9 cellular contexts compared by ENCODE assay signal in genomic region chr13:46605824-46606554, GRCh38. TPM values are rescaled to one million over a fixed set of nuclear protein-coding genes. Genes with fewer than 3 reads are reported as not detected.
DNase-seq lines count a peak whose midpoint lies in the region; ATAC-seq and TF ChIP-seq lines count a peak whose summit lies in the region.
"Had no signal": no experiment of that assay in that cellular context is flagged by ENCODE, and none has a peak within 500 bp of the region (broad histone marks: within the 10 kb centered on the region; RNA-seq: fewer than 3 reads in every experiment).

No MANE protein-coding gene starts in this region.

- H3K36me3 ChIP-seq in HEK293 (ENCODE audit: control insufficient read depth in 2 of 2, insufficient read depth in 1 of 2, low read length in 2 of 2) (no peaks in the 10 kb centered on the region), PC-3 (ENCODE audit: low read depth, low read length) (no peaks in the 10 kb centered on the region), parathyroid adenoma (ENCODE audit: control insufficient read depth, insufficient read depth, low read length) (no peaks in the 10 kb centered on the region), mesendoderm (ENCODE audit: control insufficient read depth, insufficient read depth, low read length) (no peaks in the 10 kb centered on the region)

- H2BK15ac ChIP-seq in mesendoderm (replicated peaks; ENCODE audit: low read depth), result no peak overlapping the region

- H3K4ac ChIP-seq in mesendoderm (ENCODE audit: low read depth, low read length), result no peak overlapping the region

- H3F3A ChIP-seq in PC-3 (ENCODE audit: low read length, unreplicated experiment), result no peaks in the 10 kb centered on the region

- H3K27ac ChIP-seq in HEK293 (ENCODE audit: extremely low read depth, low read depth, low read length) (no peak overlapping the region), PC-3 (ENCODE audit: low read length) (no peak overlapping the region), parathyroid adenoma (peak overlapping the region; percentile 36), mesendoderm (ENCODE audit: low read depth, low read length) (no peak overlapping the region)

- H2AFZ ChIP-seq in PC-3 (ENCODE audit: low read length) (no peak overlapping the region), parathyroid adenoma (no peak overlapping the region)

- H3K79me2 ChIP-seq in PC-3 (ENCODE audit: low read length), result peaks cover 74% of the 10 kb centered on the region
- H3K79me2 ChIP-seq in parathyroid adenoma, result peaks cover 9% of the 10 kb centered on the region
- peaks cover 9% of the 10 kb centered on the region for H3K79me2 ChIP-seq in mesendoderm (ENCODE audit: control insufficient read depth, insufficient read depth, low read length)

- H2AK5ac ChIP-seq in mesendoderm (ENCODE audit: low read length), result no peak overlapping the region

- H3K9me2 ChIP-seq in PC-3 (replicated peaks; ENCODE audit: low read length), result no peaks in the 10 kb centered on the region

- H3K4me3 ChIP-seq in HEK293 (ENCODE audit: low read depth, low read length) (no peak overlapping the region), PC-3 (ENCODE audit: low read length) (no peak overlapping the region), parathyroid adenoma (ENCODE audit: low read depth, low read length) (no peak overlapping the region), mesendoderm (ENCODE audit: low read length) (no peak overlapping the region)

- in situ Hi-C loops in GM13977 (cut with MboI; ENCODE audit: low pct_unique_long_range_greater_than_20kb, low sequenced_read_pairs, unreplicated experiment), result no loop called here

- POLR2A ChIA-PET in HEK293 (lab: Yijun Ruan, JAX), result no interaction called here
- POLR2A ChIA-PET in PC-3 (lab: Charles Lee; ENCODE audit: unreplicated experiment), result no interaction called here

- no CpG with 5 or more reads among the region's 3 CpGs for WGBS in mesendoderm (ENCODE audit: extremely low coverage, insufficient coverage, low lambda C conversion rate)

- no peak overlapping the region for H3K18ac ChIP-seq in mesendoderm (ENCODE audit: low read length)

- no TSS peak for BruUV-seq in PC-3 (replicated peaks; lab: Mats Ljungman, UMichigan)

- H3K4me1 ChIP-seq in HEK293 (ENCODE audit: control insufficient read depth, insufficient read depth, low read length) (peaks cover 10% of the 10 kb centered on the region), PC-3 (ENCODE audit: insufficient read depth, low read length) (peaks cover 35% of the 10 kb centered on the region), parathyroid adenoma (peaks cover 14% of the 10 kb centered on the region), mesendoderm (ENCODE audit: control insufficient read depth, low read depth, low read length) (peaks cover 4% of the 10 kb centered on the region)

- DNase-seq in GM13977 (ENCODE audit: low spot score) (peak; percentile 30), PC-3 (peak; percentile 12), mesendoderm (no peak), NCI-H510A (lab: John Stamatoyannopoulos, UW) (no peak), occipital lobe (lab: John Stamatoyannopoulos, UW) (no peak), posterior vena cava (ENCODE audit: low spot score) (no peak)
- DNase-seq: anterior cingulate cortex had no signal

- H3K79me1 ChIP-seq in mesendoderm (ENCODE audit: low read length), result peaks cover 16% of the 10 kb centered on the region

- H3K9ac ChIP-seq in PC-3 (ENCODE audit: low read length), result no peak overlapping the region
- no peak overlapping the region for H3K9ac ChIP-seq in parathyroid adenoma
- H3K9ac ChIP-seq in mesendoderm (ENCODE audit: low read length), result no peak overlapping the region

- no peak overlapping the region for H3K23ac ChIP-seq in mesendoderm (ENCODE audit: low read length)

- TF ChIP-seq CTCF in GM13977 (IDR thresholded peaks at IDR 0.05; ENCODE audit: extremely low read depth, insufficient read depth, missing control alignments) (no peak), HEK293 (tag by site-specific recombination; IDR thresholded peaks at IDR 0.05) (no peak), PC-3 (conservative IDR thresholded peaks at IDR 0.05; ENCODE audit: low read depth, low read length) (no peak), parathyroid adenoma (IDR thresholded peaks at IDR 0.05) (no peak)

- H2BK120ac ChIP-seq in mesendoderm (ENCODE audit: low read depth, low read length), result no peak overlapping the region

- no peak overlapping the region for H2BK5ac ChIP-seq in mesendoderm (ENCODE audit: low read length)

- no peaks in the 10 kb centered on the region for H3K27me3 ChIP-seq in PC-3 (ENCODE audit: low read length)
- no peaks in the 10 kb centered on the region for H3K27me3 ChIP-seq in parathyroid adenoma (ENCODE audit: control insufficient read depth, insufficient read depth, low read length)
- H3K27me3 ChIP-seq in mesendoderm (ENCODE audit: insufficient read depth, low read length, poor library complexity), result no peaks in the 10 kb centered on the region

- intact Hi-C loops in PC-3 (cut with micrococcal nuclease) (loop anchor here (5.0 kb wide), 1 partner anchor 41 kb away; no protein-coding TSS in a partner anchor), posterior vena cava (cut with DNase I) (loop anchor here in 1 of 2 donors (10.0 kb wide), 1 partner anchor 79 kb away; no protein-coding TSS in a partner anchor)

- H4K20me1 ChIP-seq in PC-3 (ENCODE audit: low read length), result peaks cover 2% of the 10 kb centered on the region; the same call in 1 of the 2 replicates

- H3K4me2 ChIP-seq in PC-3 (ENCODE audit: low read length) (no peak overlapping the region), parathyroid adenoma (ENCODE audit: low read length) (no peak overlapping the region), mesendoderm (ENCODE audit: low read length) (no peak overlapping the region)

- H4K8ac ChIP-seq in mesendoderm (ENCODE audit: low read depth, low read length), result no peak overlapping the region

- H4K5ac ChIP-seq in mesendoderm (ENCODE audit: low read length), result no peak overlapping the region

- CTCF ChIA-PET in HEK293 (lab: Yijun Ruan, JAX), result interaction anchor here (1.0 to 1.5 kb wide), 2 partner anchors 54 to 115 kb away, joined by 3 read pairs; no protein-coding TSS in a partner anchor
- CTCF ChIA-PET in PC-3 (lab: Charles Lee), result no interaction called here

- no peak for ATAC-seq in PC-3

- H3K9me3 ChIP-seq in HEK293 (ENCODE audit: control insufficient read depth, insufficient read depth, low read depth, low read length) (no peaks in the 10 kb centered on the region), PC-3 (ENCODE audit: low read length) (no peaks in the 10 kb centered on the region), parathyroid adenoma (ENCODE audit: control insufficient read depth, low read length) (no peaks in the 10 kb centered on the region)

- H3K56ac ChIP-seq in mesendoderm (ENCODE audit: low read length), result no peak overlapping the region

TF ChIP-seq in HEK293, 187 proteins besides CTCF, POLR2A, EP300 and RAD21:
- no peak for TF ChIP-seq KLF1 (tag by site-specific recombination; IDR thresholded peaks at IDR 0.05)
- TF ChIP-seq GLIS1 (tag by site-specific recombination; IDR thresholded peaks at IDR 0.05), result peak; percentile 44; the same call in 1 of the 2 replicates
- TF ChIP-seq ZNF169 (tag by site-specific recombination; IDR thresholded peaks at IDR 0.05), result no peak

RNA-seq across cellular contexts. Expression of gene LRCH1, which starts 53.0 kb away (rescaled TPM):
- total RNA-seq in PC-3 (2014; rRNA removed), result 4.3 and 7.8 TPM in 2 replicates
- 4.4 TPM for polyA plus RNA-seq in mesendoderm (2013, experiment 1 of 2)
- 4.4 TPM for polyA plus RNA-seq in mesendoderm (2013, experiment 2 of 2)
- total RNA-seq in occipital lobe, result 21.4 TPM
- 10 to 100 TPM; 22.5 to 31.4 TPM for total RNA-seq in posterior vena cava

Comparison
In these comparisons a context has a peak if more than half of its experiments do, and no peak if none do; other contexts are left out.
1. DNase-seq: peak in GM13977 (single experiment) and PC-3 (single experiment); none in mesendoderm (single experiment), NCI-H510A (single experiment), occipital lobe (single experiment) and posterior vena cava (single experiment).